In genomic region chr11:113675003-113675471, GRCh38 we compare ENCODE assay signal across 8 cellular contexts. TPM values are rescaled to one million over a fixed set of nuclear protein-coding genes. Genes with fewer than 3 reads are reported as not detected.
DNase-seq lines count a peak whose midpoint lies in the region; ATAC-seq and TF ChIP-seq lines count a peak whose summit lies in the region.

No MANE protein-coding gene starts in this region.

- no peak overlapping the region for H2AFZ ChIP-seq in mammary epithelial cell (ENCODE audit: low read depth, low read length)

- no peaks in the 10 kb centered on the region for H4K20me1 ChIP-seq in mammary epithelial cell (ENCODE audit: insufficient read depth, low read length)

- no peaks in the 10 kb centered on the region for H3K27me3 ChIP-seq in mammary epithelial cell (ENCODE audit: insufficient read depth, low read length)

- H3K79me2 ChIP-seq in mammary epithelial cell (ENCODE audit: insufficient read depth, low read length) = no peaks in the 10 kb centered on the region

- ATAC-seq in GM19438 (IDR thresholded peaks at IDR 0.05; ENCODE audit: low read depth, unreplicated experiment) = peak; percentile 76
- peak; percentile 90 for ATAC-seq in HG03432 (IDR thresholded peaks at IDR 0.05; ENCODE audit: unreplicated experiment)
- no peak for ATAC-seq in HG03571 (IDR thresholded peaks at IDR 0.05; ENCODE audit: unreplicated experiment)

- peaks cover 22% of the 10 kb centered on the region for H3K4me1 ChIP-seq in mammary epithelial cell (ENCODE audit: insufficient read depth, low read length)

- H3K9ac ChIP-seq in mammary epithelial cell (ENCODE audit: insufficient read depth, low read length) = no peak overlapping the region

- dilution Hi-C loops in mammary epithelial cell (cut with HindIII; ENCODE audit: low sequenced_read_pairs) = no loop called here

- no TSS peak for BruUV-seq in mammary epithelial cell (replicated peaks; lab: Mats Ljungman, UMichigan)

- DNase-seq in AG09309 (ENCODE audit: low read depth) (peak; percentile 91), mammary epithelial cell (peak; percentile 92), medulla oblongata (ENCODE audit: extremely low spot score) (no peak), SW 1271 (lab: John Stamatoyannopoulos, UW) (no peak), NCI-H524 treated with DMSO at 0.1 percent for 48 hours (lab: John Stamatoyannopoulos, UW) (no peak)

- CTCF ChIA-PET in mammary epithelial cell (lab: Charles Lee; ENCODE audit: low non-redundant PET) = no interaction called here

- H3K9me3 ChIP-seq in mammary epithelial cell (replicated peaks; ENCODE audit: insufficient read depth, low read length) = no peaks in the 10 kb centered on the region

- no peak for TF ChIP-seq CTCF in AG09309 (IDR thresholded peaks at IDR 0.05; ENCODE audit: control insufficient read depth, insufficient read depth, low read depth, low read length, missing control alignments)
- TF ChIP-seq CTCF in mammary epithelial cell (conservative IDR thresholded peaks at IDR 0.05 in 1 of 2, IDR thresholded peaks at IDR 0.05 in 1 of 2; ENCODE audit: extremely low read depth in 1 of 2, insufficient read depth in 1 of 2, low read depth in 1 of 2, low read length in 2 of 2) = no peak

- peak overlapping the region; percentile 17 for H3K4me2 ChIP-seq in mammary epithelial cell (ENCODE audit: insufficient read depth, low read depth, low read length)

- WGBS in mammary epithelial cell (ENCODE audit: low coverage, missing lambda C conversion rate) = 8% methylated on average over 4 of the region's 4 CpGs

- intact Hi-C loops in mammary epithelial cell (cut with micrococcal nuclease) = no loop called here

- no peak overlapping the region for H3K27ac ChIP-seq in mammary epithelial cell (ENCODE audit: insufficient read depth, low read depth, low read length)

- H3K4me3 ChIP-seq in AG09309 (ENCODE audit: control insufficient read depth, low read depth, low read length) (no peak overlapping the region), mammary epithelial cell (replicated peaks in 1 of 3; ENCODE audit: insufficient read depth in 1 of 3, low read depth in 2 of 3, low read length in 3 of 3) (no peak overlapping the region)

- H3K36me3 ChIP-seq in mammary epithelial cell (ENCODE audit: insufficient read depth, low read length) = no peaks in the 10 kb centered on the region

- in situ Hi-C loops in mammary epithelial cell (cut with MboI; ENCODE audit: low sequenced_read_pairs in 2 of 2) = no loop called here

RNA-seq across cellular contexts. Expression of gene TMPRSS5, which starts 31.1 kb away (rescaled TPM):
- under 1 TPM; 0.33 to 0.68 TPM for total RNA-seq in mammary epithelial cell
- polyA plus RNA-seq in mammary epithelial cell = 0.15 TPM
- not detected for polyA minus RNA-seq in mammary epithelial cell

Comparison
In these comparisons a context has a peak if more than half of its experiments do, and no peak if none do; other contexts are left out.
1. DNase-seq: peak in AG09309 (single experiment) and mammary epithelial cell (single experiment); none in medulla oblongata (single experiment), SW 1271 (0 of 2) and NCI-H524 treated with DMSO at 0.1 percent for 48 hours (single experiment).